In genomic region chr13:42000836-42001235, GRCh38 we compare ENCODE assay signal across 20 cellular contexts.
"Had no signal": no experiment of that assay in that cellular context is flagged by ENCODE, and none has a peak within 500 bp of the region (broad histone marks: within the 10 kb centered on the region; RNA-seq: fewer than 3 reads in every experiment).

No MANE protein-coding gene starts in this region.

- H3K27me3 ChIP-seq: gastroesophageal sphincter, heart left ventricle, tibial nerve had no signal

- H3K4me3 Mint-ChIP-seq: activated CD4-positive, alpha-beta T cell treated with anti-CD3 and anti-CD28 coated beads, Interleukin-2, amount 10 ng/mL, durations not matched to agents 7 days and 5 days; activated naive CD4-positive, alpha-beta T cell treated with anti-CD3 and anti-CD28 coated beads for 36 hours; activated T-cell treated with anti-CD3 and anti-CD28 coated beads, Interleukin-2, amount 50 U/mL, for 4 hours; memory B cell; nephron had no signal

- H3K27ac ChIP-seq: coronary artery, gastroesophageal sphincter, heart left ventricle, tibial nerve had no signal

- DNase-seq: activated CD4-positive, alpha-beta T cell treated with anti-CD3 and anti-CD28 coated beads, Interleukin-2, amount 10 ng/mL, durations not matched to agents 7 days and 5 days; activated CD8-positive, alpha-beta memory T cell treated with anti-CD3 and anti-CD28 coated beads, Interleukin-2, amount 50 U/mL, for 4 hours; activated naive CD4-positive, alpha-beta T cell treated with anti-CD3 and anti-CD28 coated beads for 36 hours; activated T-cell treated with anti-CD3 and anti-CD28 coated beads, Interleukin-2, amount 50 U/mL, for 4 hours; anterior cingulate cortex; heart left ventricle; nucleus accumbens; retina; stimulated activated CD4-positive, alpha-beta T cell treated with anti-CD3 and anti-CD28 coated beads, Interleukin-2, amount 100 ng/mL, for 24 hours; stimulated activated naive CD4-positive, alpha-beta T cell treated with Interleukin-2 at 50 U/mL for 16 hours; substantia nigra; T-helper 1 cell; T-helper 9 cell had no signal

- H3K36me3 ChIP-seq: gastroesophageal sphincter, heart left ventricle, tibial nerve had no signal

- H3K27ac Mint-ChIP-seq: activated CD4-positive, alpha-beta T cell treated with anti-CD3 and anti-CD28 coated beads, Interleukin-2, amount 10 ng/mL, durations not matched to agents 7 days and 5 days; activated naive CD4-positive, alpha-beta T cell treated with anti-CD3 and anti-CD28 coated beads for 36 hours; memory B cell had no signal

- H3K4me1 Mint-ChIP-seq: memory B cell had no signal

- H3K9me3 Mint-ChIP-seq: activated CD4-positive, alpha-beta T cell treated with anti-CD3 and anti-CD28 coated beads, Interleukin-2, amount 10 ng/mL, durations not matched to agents 7 days and 5 days; activated naive CD4-positive, alpha-beta T cell treated with anti-CD3 and anti-CD28 coated beads for 36 hours; activated T-cell treated with anti-CD3 and anti-CD28 coated beads, Interleukin-2, amount 50 U/mL, for 4 hours; memory B cell; nephron had no signal

- H3K4me3 ChIP-seq: coronary artery, gastroesophageal sphincter, heart left ventricle, tibial nerve had no signal

- ATAC-seq: activated CD4-positive, CD25-positive, alpha-beta regulatory T cell treated with anti-CD3 and anti-CD28 coated beads, Interleukin-2, amount 50 U/mL, for 24 hours; activated T-cell treated with anti-CD3 and anti-CD28 coated beads, Interleukin-2, amount 50 U/mL, for 4 hours; esophagus mucosa; gastroesophageal sphincter had no signal

- H3K9me3 ChIP-seq: gastroesophageal sphincter, heart left ventricle, tibial nerve had no signal

- H3K36me3 Mint-ChIP-seq: memory B cell had no signal
